ENCODE assay signal across 15 cellular contexts in genomic region chr9:9914174-9914573, GRCh38.
DNase-seq lines count a peak whose midpoint lies in the region; ATAC-seq, FAIRE-seq and TF ChIP-seq lines count a peak whose summit lies in the region.
"Had no signal": no experiment of that assay in that cellular context is flagged by ENCODE, and none has a peak within 500 bp of the region (broad histone marks: within the 10 kb centered on the region; RNA-seq: fewer than 3 reads in every experiment).

No MANE protein-coding gene starts in this region.

- no peaks in the 10 kb centered on the region for H4K20me1 ChIP-seq in HepG2 (ENCODE audit: insufficient read depth, low read length)

- POLR2A ChIA-PET in HepG2 (lab: Yijun Ruan, JAX): no interaction called here

- H3K4me1 ChIP-seq in HepG2 (ENCODE audit: insufficient read depth, low read length) (no peaks in the 10 kb centered on the region), right lobe of liver (no peaks in the 10 kb centered on the region)

- no peaks in the 10 kb centered on the region for H3K27me3 ChIP-seq in HepG2 (ENCODE audit: control insufficient read depth in 1 of 2, insufficient read depth in 2 of 2, low read length in 2 of 2)
- H3K27me3 ChIP-seq in right lobe of liver: no peaks in the 10 kb centered on the region
- H3K27me3 ChIP-seq in WERI-Rb-1 (ENCODE audit: insufficient read depth, low read depth, severe bottlenecking): no peaks in the 10 kb centered on the region

- no peak overlapping the region for H3K4me3 ChIP-seq in HepG2 (replicated peaks in 1 of 3; ENCODE audit: insufficient read depth in 1 of 3, low read depth in 2 of 3, low read length in 3 of 3)
- H3K4me3 ChIP-seq in right lobe of liver: no peak overlapping the region
- H3K4me3 ChIP-seq in WERI-Rb-1 (ENCODE audit: low read depth, low read length): no peak overlapping the region

- H3K79me2 ChIP-seq in HepG2 (ENCODE audit: insufficient read depth, low read length): no peaks in the 10 kb centered on the region

- CTCF ChIA-PET in HepG2 (lab: Yijun Ruan, JAX; ENCODE audit: low intra/inter-chr PET ratio, low total read pairs): no interaction called here

- H3K9me3 ChIP-seq in HepG2 (ENCODE audit: low read length) (no peaks in the 10 kb centered on the region; the same call in 1 of the 2 replicates), right lobe of liver (no peaks in the 10 kb centered on the region), WERI-Rb-1 (ENCODE audit: severe bottlenecking) (no peaks in the 10 kb centered on the region)

- no peak overlapping the region for H3K27ac ChIP-seq in HepG2 (ENCODE audit: extremely low read length, insufficient read depth, low read length)
- H3K27ac ChIP-seq in right lobe of liver: no peak overlapping the region
- H3K27ac ChIP-seq in WERI-Rb-1: no peak overlapping the region

- TF ChIP-seq POLR2A in HepG2 (IDR thresholded peaks at IDR 0.05; ENCODE audit: insufficient read depth in 1 of 2, low read depth in 2 of 2, low read length in 2 of 2) (no peak), right lobe of liver (IDR thresholded peaks at IDR 0.05) (no peak)

- TF ChIP-seq CTCF in HepG2 (CRISPR knock-in tag; IDR thresholded peaks at IDR 0.05) (no peak), right lobe of liver (IDR thresholded peaks at IDR 0.05) (no peak), WERI-Rb-1 (IDR thresholded peaks at IDR 0.05; ENCODE audit: low read depth, low read length) (peak; percentile 28; the same call in 1 of the 2 replicates)

- no peak overlapping the region for H2AFZ ChIP-seq in HepG2 (ENCODE audit: low read length)

- no peak overlapping the region for H3K9ac ChIP-seq in HepG2 (ENCODE audit: insufficient read depth, low read depth, low read length)

- TF ChIP-seq RAD21 in HepG2 (CRISPR knock-in tag; IDR thresholded peaks at IDR 0.05): no peak

- in situ Hi-C loops in HepG2 (cut with HindIII; ENCODE audit: extremely low pct_ligation_motif_present, low pct_unique_long_range_greater_than_20kb): no loop called here

- intact Hi-C loops in HepG2 (cut with micrococcal nuclease; ENCODE audit: unreplicated experiment) (no loop called here), right lobe of liver (cut with DNase I) (no loop called here)

- no peak overlapping the region for H3K4me2 ChIP-seq in HepG2 (ENCODE audit: low read depth, low read length)

- no peak for FAIRE-seq in HepG2 (lab: Jason Lieb, UNC)
- FAIRE-seq: G401.6 had no signal

- 0% methylated on average over 2 of the region's 3 CpGs for WGBS in HepG2 (ENCODE audit: low lambda C conversion rate)
- 70% methylated on average over 3 of the region's 3 CpGs for WGBS in right lobe of liver (ENCODE audit: insufficient coverage, low coverage, low lambda C conversion rate, missing lambda C conversion rate)

- ATAC-seq in HepG2 (peak; percentile 95), right lobe of liver (no peak), GM21576 (IDR thresholded peaks at IDR 0.05; ENCODE audit: unreplicated experiment) (no peak), HG03159 (IDR thresholded peaks at IDR 0.05; ENCODE audit: unreplicated experiment) (no peak)
- ATAC-seq: PC-3, SK-N-SH treated with all-trans-retinoic acid at 6 μM for 48 hours had no signal

- TF ChIP-seq EP300 in HepG2 (IDR thresholded peaks at IDR 0.05; ENCODE audit: low read depth in 2 of 2, low read length in 2 of 2) (no peak), HepG2 (CRISPR knock-in tag; IDR thresholded peaks at IDR 0.05; ENCODE audit: borderline replicate concordance) (no peak)

- no TSS peak for BruUV-seq in HepG2 (replicated peaks; lab: Mats Ljungman, UMichigan)

- H3K36me3 ChIP-seq in HepG2 (replicated peaks in 1 of 2; ENCODE audit: control insufficient read depth in 1 of 2, insufficient read depth in 2 of 2, low read length in 2 of 2) (no peaks in the 10 kb centered on the region), right lobe of liver (no peaks in the 10 kb centered on the region), WERI-Rb-1 (no peaks in the 10 kb centered on the region)

- peak; percentile 13 for DNase-seq in HepG2 (ENCODE audit: low spot score)
- no peak for DNase-seq in right lobe of liver
- DNase-seq in WERI-Rb-1: peak; percentile 24
- DNase-seq in iPS-NIHi11 (ENCODE audit: low spot score): peak; percentile 10
- no peak for DNase-seq in NCI-H187 treated with DMSO at 0.1 percent for 48 hours (lab: John Stamatoyannopoulos, UW)
- no peak for DNase-seq in AG20443 (ENCODE audit: low spot score)
- DNase-seq: COR-L47, Karpas-422, NCI-H1417 treated with DMSO at 0.1 percent for 48 hours, NCI-H2081 treated with DMSO at 0.1 percent for 48 hours, PC-3 had no signal

TF ChIP-seq in HepG2, 621 proteins besides CTCF, POLR2A, EP300 and RAD21 (continues in another document):
- TF ChIP-seq MIER2 (CRISPR knock-in tag; IDR thresholded peaks at IDR 0.05) (no peak), ZMYM3 (CRISPR knock-in tag; IDR thresholded peaks at IDR 0.05) (no peak), ERF (CRISPR knock-in tag; IDR thresholded peaks at IDR 0.05) (no peak), MAFF (IDR thresholded peaks at IDR 0.05; ENCODE audit: low read depth, low read length) (no peak), TBX2 (CRISPR knock-in tag; IDR thresholded peaks at IDR 0.05; ENCODE audit: borderline replicate concordance) (no peak), PLSCR1 (CRISPR knock-in tag; IDR thresholded peaks at IDR 0.05; ENCODE audit: borderline replicate concordance) (no peak), SRY (CRISPR knock-in tag; IDR thresholded peaks at IDR 0.05) (no peak), BHLHE40 (IDR thresholded peaks at IDR 0.05; ENCODE audit: low read length) (no peak), PPARG (CRISPR knock-in tag; conservative IDR thresholded peaks at IDR 0.05) (no peak), PBX2 (CRISPR knock-in tag; IDR thresholded peaks at IDR 0.05) (no peak), GZF1 (CRISPR knock-in tag; IDR thresholded peaks at IDR 0.05) (no peak)
- TF ChIP-seq, protein P1, sequence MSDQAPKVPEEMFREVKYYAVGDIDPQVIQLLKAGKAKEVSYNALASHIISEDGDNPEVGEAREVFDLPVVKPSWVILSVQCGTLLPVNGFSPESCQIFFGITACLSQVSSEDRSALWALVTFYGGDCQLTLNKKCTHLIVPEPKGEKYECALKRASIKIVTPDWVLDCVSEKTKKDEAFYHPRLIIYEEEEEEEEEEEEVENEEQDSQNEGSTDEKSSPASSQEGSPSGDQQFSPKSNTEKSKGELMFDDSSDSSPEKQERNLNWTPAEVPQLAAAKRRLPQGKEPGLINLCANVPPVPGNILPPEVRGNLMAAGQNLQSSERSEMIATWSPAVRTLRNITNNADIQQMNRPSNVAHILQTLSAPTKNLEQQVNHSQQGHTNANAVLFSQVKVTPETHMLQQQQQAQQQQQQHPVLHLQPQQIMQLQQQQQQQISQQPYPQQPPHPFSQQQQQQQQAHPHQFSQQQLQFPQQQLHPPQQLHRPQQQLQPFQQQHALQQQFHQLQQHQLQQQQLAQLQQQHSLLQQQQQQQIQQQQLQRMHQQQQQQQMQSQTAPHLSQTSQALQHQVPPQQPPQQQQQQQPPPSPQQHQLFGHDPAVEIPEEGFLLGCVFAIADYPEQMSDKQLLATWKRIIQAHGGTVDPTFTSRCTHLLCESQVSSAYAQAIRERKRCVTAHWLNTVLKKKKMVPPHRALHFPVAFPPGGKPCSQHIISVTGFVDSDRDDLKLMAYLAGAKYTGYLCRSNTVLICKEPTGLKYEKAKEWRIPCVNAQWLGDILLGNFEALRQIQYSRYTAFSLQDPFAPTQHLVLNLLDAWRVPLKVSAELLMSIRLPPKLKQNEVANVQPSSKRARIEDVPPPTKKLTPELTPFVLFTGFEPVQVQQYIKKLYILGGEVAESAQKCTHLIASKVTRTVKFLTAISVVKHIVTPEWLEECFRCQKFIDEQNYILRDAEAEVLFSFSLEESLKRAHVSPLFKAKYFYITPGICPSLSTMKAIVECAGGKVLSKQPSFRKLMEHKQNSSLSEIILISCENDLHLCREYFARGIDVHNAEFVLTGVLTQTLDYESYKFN (CRISPR knock-in tag; conservative IDR thresholded peaks at IDR 0.05): no peak
- TF ChIP-seq, protein P2, sequence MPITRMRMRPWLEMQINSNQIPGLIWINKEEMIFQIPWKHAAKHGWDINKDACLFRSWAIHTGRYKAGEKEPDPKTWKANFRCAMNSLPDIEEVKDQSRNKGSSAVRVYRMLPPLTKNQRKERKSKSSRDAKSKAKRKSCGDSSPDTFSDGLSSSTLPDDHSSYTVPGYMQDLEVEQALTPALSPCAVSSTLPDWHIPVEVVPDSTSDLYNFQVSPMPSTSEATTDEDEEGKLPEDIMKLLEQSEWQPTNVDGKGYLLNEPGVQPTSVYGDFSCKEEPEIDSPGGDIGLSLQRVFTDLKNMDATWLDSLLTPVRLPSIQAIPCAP (CRISPR knock-in tag; IDR thresholded peaks at IDR 0.05; ENCODE audit: low read depth): no peak
- TF ChIP-seq, protein P3, sequence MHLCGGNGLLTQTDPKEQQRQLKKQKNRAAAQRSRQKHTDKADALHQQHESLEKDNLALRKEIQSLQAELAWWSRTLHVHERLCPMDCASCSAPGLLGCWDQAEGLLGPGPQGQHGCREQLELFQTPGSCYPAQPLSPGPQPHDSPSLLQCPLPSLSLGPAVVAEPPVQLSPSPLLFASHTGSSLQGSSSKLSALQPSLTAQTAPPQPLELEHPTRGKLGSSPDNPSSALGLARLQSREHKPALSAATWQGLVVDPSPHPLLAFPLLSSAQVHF (CRISPR knock-in tag; IDR thresholded peaks at IDR 0.05): no peak

Comparison
In these comparisons a context has a peak if more than half of its experiments do, and no peak if none do; other contexts are left out.
1. DNase-seq: peak in HepG2 (single experiment), WERI-Rb-1 (single experiment) and iPS-NIHi11 (single experiment); none in right lobe of liver (0 of 3), NCI-H187 treated with DMSO at 0.1 percent for 48 hours (single experiment) and AG20443 (single experiment).